ENCODE assay signal across 13 cellular contexts in the genomic region with DNA sequence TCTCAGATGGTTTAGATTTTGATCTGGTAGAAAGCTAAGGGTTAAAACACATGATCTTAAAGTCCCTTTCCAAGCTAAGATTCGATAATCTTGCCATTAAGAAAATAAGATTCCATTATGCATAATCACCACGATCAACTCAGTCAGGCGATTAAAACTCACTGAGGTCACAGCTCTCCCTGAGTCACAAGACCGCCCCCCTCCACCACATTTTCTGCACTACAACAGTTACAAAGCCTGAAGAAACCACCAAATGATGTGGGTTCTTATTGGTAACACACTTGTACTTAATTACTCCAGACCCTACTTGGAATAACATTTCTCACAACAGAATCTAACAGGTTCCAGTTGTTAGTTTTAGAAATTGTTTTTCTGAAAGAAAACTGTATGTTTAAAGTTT.
DNase-seq lines count a peak whose midpoint lies in the region; ATAC-seq, FAIRE-seq and TF ChIP-seq lines count a peak whose summit lies in the region.
"Had no signal": no experiment of that assay in that cellular context is flagged by ENCODE, and none has a peak within 500 bp of the region (broad histone marks: within the 10 kb centered on the region; RNA-seq: fewer than 3 reads in every experiment).

No MANE protein-coding gene starts in this region.

- ATAC-seq in K562 (no peak), HG02759 (IDR thresholded peaks at IDR 0.05; ENCODE audit: unreplicated experiment) (no peak), HG03108 (IDR thresholded peaks at IDR 0.05; ENCODE audit: unreplicated experiment) (no peak), HG02870 (IDR thresholded peaks at IDR 0.05; ENCODE audit: unreplicated experiment) (no peak)
- ATAC-seq: right lobe of liver had no signal

- TF ChIP-seq EP300 in K562 (IDR thresholded peaks at IDR 0.05; ENCODE audit: low read length), result no peak

- TF ChIP-seq RAD21 in K562 (CRISPR knock-in tag; conservative IDR thresholded peaks at IDR 0.05 in 1 of 2, IDR thresholded peaks at IDR 0.05 in 1 of 2), result no peak

- no peak overlapping the region for H3K4me3 ChIP-seq in K562
- H3K4me3 ChIP-seq: right lobe of liver, SK-N-MC, stomach had no signal

- CTCF ChIA-PET in K562 (lab: Yijun Ruan, JAX; ENCODE audit: low intra/inter-chr PET ratio), result no interaction called here

- TF ChIP-seq POLR2A in K562 (conservative IDR thresholded peaks at IDR 0.05), result no peak

- POLR2A ChIA-PET in K562 (lab: Yijun Ruan, JAX), result no interaction called here

- peak overlapping the region; percentile 81 for H3K27ac ChIP-seq in KOPT-K1 (ENCODE audit: low read depth, low read length, poor library complexity, severe bottlenecking)
- no peak overlapping the region for H3K27ac ChIP-seq in K562 (ENCODE audit: extremely low read depth, low read depth, low read length)
- H3K27ac ChIP-seq: right lobe of liver, SK-N-MC, stomach had no signal

- no peaks in the 10 kb centered on the region for H3K27me3 ChIP-seq in K562 (ENCODE audit: control insufficient read depth in 2 of 2, insufficient read depth in 2 of 2, low read length in 2 of 2)
- H3K27me3 ChIP-seq: right lobe of liver had no signal

- intact Hi-C loops in K562 (cut with micrococcal nuclease), result no loop called here

- in situ Hi-C loops in K562 (cut with MboI), result no loop called here

- H2AFZ ChIP-seq in K562 (ENCODE audit: low read depth, low read length), result no peak overlapping the region

- no peak overlapping the region for H3K4me2 ChIP-seq in K562 (ENCODE audit: insufficient read depth, low read length)

- H4K20me1 ChIP-seq in K562 (replicated peaks; ENCODE audit: control insufficient read depth, insufficient read depth, low read length), result no peaks in the 10 kb centered on the region

- no peak for FAIRE-seq in K562 (lab: Jason Lieb, UNC)
- FAIRE-seq: colon had no signal

- H3K36me3 ChIP-seq in KOPT-K1 (ENCODE audit: insufficient read depth, low read length) (no peaks in the 10 kb centered on the region), K562 (ENCODE audit: control insufficient read depth, insufficient read depth, low read length) (no peaks in the 10 kb centered on the region)
- H3K36me3 ChIP-seq: right lobe of liver, stomach had no signal

- H3K9ac ChIP-seq in K562 (ENCODE audit: insufficient read depth in 1 of 2, low read depth in 2 of 2, low read length in 2 of 2), result no peak overlapping the region

- no TSS peak for BruUV-seq in K562 (replicated peaks; lab: Mats Ljungman, UMichigan)

- no peak for TF ChIP-seq CTCF in K562 (IDR thresholded peaks at IDR 0.05 in 2 of 3, conservative IDR thresholded peaks at IDR 0.05 in 1 of 3; ENCODE audit: insufficient read depth in 2 of 3, low read depth in 1 of 3, low read length in 3 of 3)

- DNase-seq in D341Med (ENCODE audit: low spot score) (peak; percentile 57), K562 (ENCODE audit: extremely low read depth in 1 of 4, low spot score in 3 of 4) (no peak), renal cortical epithelial cell (ENCODE audit: low read depth) (peak; percentile 88), 8988T (no peak)
- DNase-seq: NCI-H1105, right lobe of liver, stomach had no signal

- H3K79me2 ChIP-seq in K562 (ENCODE audit: control insufficient read depth, insufficient read depth, low read length), result no peaks in the 10 kb centered on the region

- WGBS in K562 (ENCODE audit: insufficient coverage, low coverage, missing lambda C conversion rate), result 0% methylated on average over 4 of the region's 4 CpGs

- H3K9me3 ChIP-seq in KOPT-K1 (ENCODE audit: insufficient read depth, low read length, poor library complexity, severe bottlenecking) (peaks cover 23% of the 10 kb centered on the region), K562 (replicated peaks; ENCODE audit: control insufficient read depth, insufficient read depth, low read depth, low read length) (no peaks in the 10 kb centered on the region)
- H3K9me3 ChIP-seq: right lobe of liver had no signal

- no peaks in the 10 kb centered on the region for H3K4me1 ChIP-seq in K562 (replicated peaks in 1 of 2; ENCODE audit: control insufficient read depth in 2 of 2, insufficient read depth in 2 of 2, low read length in 2 of 2)
- H3K4me1 ChIP-seq: right lobe of liver had no signal

- no peaks in the 10 kb centered on the region for H3K9me1 ChIP-seq in K562 (ENCODE audit: control insufficient read depth, insufficient read depth, low read length)

TF ChIP-seq in K562, 482 proteins besides CTCF, POLR2A, EP300 and RAD21:
- TF ChIP-seq ZNF551 (CRISPR knock-in tag; IDR thresholded peaks at IDR 0.05), result no peak
- no peak for TF ChIP-seq ZNF766 (CRISPR knock-in tag; conservative IDR thresholded peaks at IDR 0.05)
- TF ChIP-seq ZNF140 (CRISPR knock-in tag; IDR thresholded peaks at IDR 0.05), result no peak
- TF ChIP-seq, protein P1, sequence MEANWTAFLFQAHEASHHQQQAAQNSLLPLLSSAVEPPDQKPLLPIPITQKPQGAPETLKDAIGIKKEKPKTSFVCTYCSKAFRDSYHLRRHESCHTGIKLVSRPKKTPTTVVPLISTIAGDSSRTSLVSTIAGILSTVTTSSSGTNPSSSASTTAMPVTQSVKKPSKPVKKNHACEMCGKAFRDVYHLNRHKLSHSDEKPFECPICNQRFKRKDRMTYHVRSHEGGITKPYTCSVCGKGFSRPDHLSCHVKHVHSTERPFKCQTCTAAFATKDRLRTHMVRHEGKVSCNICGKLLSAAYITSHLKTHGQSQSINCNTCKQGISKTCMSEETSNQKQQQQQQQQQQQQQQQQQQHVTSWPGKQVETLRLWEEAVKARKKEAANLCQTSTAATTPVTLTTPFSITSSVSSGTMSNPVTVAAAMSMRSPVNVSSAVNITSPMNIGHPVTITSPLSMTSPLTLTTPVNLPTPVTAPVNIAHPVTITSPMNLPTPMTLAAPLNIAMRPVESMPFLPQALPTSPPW (CRISPR knock-in tag; IDR thresholded peaks at IDR 0.05), result 0 out of 2 replicates have a peak, but pooled peaks have one; percentile 22

Comparison
In these comparisons a context has a peak if more than half of its experiments do, and no peak if none do; other contexts are left out.
1. DNase-seq: peak in D341Med (single experiment) and renal cortical epithelial cell (single experiment); none in K562 (0 of 4) and 8988T (single experiment).